ENCODE assay signal across 28 cellular contexts in genomic region chr10:12687996-12688395, GRCh38.
"Had no signal": no experiment of that assay in that cellular context is flagged by ENCODE, and none has a peak within 500 bp of the region (broad histone marks: within the 10 kb centered on the region; RNA-seq: fewer than 3 reads in every experiment).

No MANE protein-coding gene starts in this region.

- H3K27ac Mint-ChIP-seq: activated CD4-positive, alpha-beta memory T cell treated with anti-CD3 and anti-CD28 coated beads, Interleukin-2, amount 10 ng/mL, durations not matched to agents 7 days and 5 days; activated naive CD8-positive, alpha-beta T cell treated with anti-CD3 and anti-CD28 coated beads, Interleukin-2, amount 10 ng/mL, durations not matched to agents 7 days and 5 days; activated T-cell treated with anti-CD3 and anti-CD28 coated beads, Interleukin-2, amount 50 U/mL, for 72 hours had no signal

- H3K27me3 Mint-ChIP-seq: activated CD4-positive, alpha-beta memory T cell treated with anti-CD3 and anti-CD28 coated beads, Interleukin-2, amount 10 ng/mL, durations not matched to agents 7 days and 5 days; activated naive CD8-positive, alpha-beta T cell treated with anti-CD3 and anti-CD28 coated beads, Interleukin-2, amount 10 ng/mL, durations not matched to agents 7 days and 5 days had no signal

- H3K4me1 Mint-ChIP-seq: activated naive CD8-positive, alpha-beta T cell treated with anti-CD3 and anti-CD28 coated beads, Interleukin-2, amount 10 ng/mL, durations not matched to agents 7 days and 5 days had no signal

- ATAC-seq: activated T-cell treated with anti-CD3 and anti-CD28 coated beads, Interleukin-2, amount 50 U/mL, for 72 hours; K562; Panc1; Right ventricle myocardium inferior had no signal

- H3K9me3 Mint-ChIP-seq: activated naive CD8-positive, alpha-beta T cell treated with anti-CD3 and anti-CD28 coated beads, Interleukin-2, amount 10 ng/mL, durations not matched to agents 7 days and 5 days; activated T-cell treated with anti-CD3 and anti-CD28 coated beads, Interleukin-2, amount 50 U/mL, for 72 hours had no signal

- H3K27ac ChIP-seq: adrenal gland, breast epithelium, SK-N-MC, VCaP had no signal

- H3K36me3 ChIP-seq: adrenal gland, breast epithelium had no signal

- H3K4me3 ChIP-seq: adrenal gland, breast epithelium, K562, SK-N-MC had no signal

- H3K27me3 ChIP-seq: adrenal gland, breast epithelium had no signal

- H3K4me3 Mint-ChIP-seq: activated CD4-positive, alpha-beta memory T cell treated with anti-CD3 and anti-CD28 coated beads, Interleukin-2, amount 10 ng/mL, durations not matched to agents 7 days and 5 days; activated naive CD8-positive, alpha-beta T cell treated with anti-CD3 and anti-CD28 coated beads, Interleukin-2, amount 10 ng/mL, durations not matched to agents 7 days and 5 days; activated T-cell treated with anti-CD3 and anti-CD28 coated beads, Interleukin-2, amount 50 U/mL, for 72 hours had no signal

- H3K9me3 ChIP-seq: adrenal gland, breast epithelium had no signal

- DNase-seq: activated CD4-positive, alpha-beta memory T cell treated with anti-CD3 and anti-CD28 coated beads, Interleukin-2, amount 10 ng/mL, durations not matched to agents 7 days and 5 days; activated CD4-positive, alpha-beta T cell treated with anti-CD3 and anti-CD28 coated beads, Interleukin-2, amount 50 U/mL, for 1 hour; activated CD4-positive, CD25-positive, alpha-beta regulatory T cell; activated CD8-positive, alpha-beta memory T cell treated with anti-CD3 and anti-CD28 coated beads, Interleukin-2, amount 50 U/mL, for 4 hours; activated naive CD4-positive, alpha-beta T cell treated with anti-CD3 and anti-CD28 coated beads, Interleukin-2, amount 50 U/mL, for 16 hours; activated naive CD8-positive, alpha-beta T cell treated with anti-CD3 and anti-CD28 coated beads, Interleukin-2, amount 10 ng/mL, durations not matched to agents 7 days and 5 days; activated T-cell treated with anti-CD3 and anti-CD28 coated beads, Interleukin-2, amount 50 U/mL, for 72 hours; adrenal gland; anterior cingulate cortex; Karpas-422; MM.1S; NCI-H1105 treated with DMSO at 0.1 percent for 48 hours; NCI-H1436 treated with DMSO at 0.1 percent for 48 hours; NCI-H1930; NCI-H2171; NCI-H2227 treated with DMSO at 0.1 percent for 48 hours; NCI-H446 treated with DMSO at 0.1 percent for 48 hours; NCI-H526 treated with DMSO at 0.1 percent for 48 hours; NK-92 treated with Interleukin-12 subunit alpha and Interleukin-12 subunit beta, amount 100 ng/mL, for 24 hours; OCI-M1; RPMI8226; T-helper 1 cell had no signal

- H3K4me1 ChIP-seq: adrenal gland, breast epithelium had no signal

- H3K36me3 Mint-ChIP-seq: activated naive CD8-positive, alpha-beta T cell treated with anti-CD3 and anti-CD28 coated beads, Interleukin-2, amount 10 ng/mL, durations not matched to agents 7 days and 5 days had no signal
